In genomic region chr6:33415831-33416230, GRCh38 we compare ENCODE assay signal across 12 cellular contexts. TPM values are rescaled to one million over a fixed set of nuclear protein-coding genes. Genes with fewer than 3 reads are reported as not detected.
DNase-seq lines count a peak whose midpoint lies in the region; ATAC-seq, FAIRE-seq and TF ChIP-seq lines count a peak whose summit lies in the region.
"Had no signal": no experiment of that assay in that cellular context is flagged by ENCODE, and none has a peak within 500 bp of the region (broad histone marks: within the 10 kb centered on the region; RNA-seq: fewer than 3 reads in every experiment).

No MANE protein-coding gene starts in this region.

- no peaks in the 10 kb centered on the region for H3K27me3 ChIP-seq in HUES64 (ENCODE audit: insufficient read depth, low read length)
- H3K27me3 ChIP-seq in K562 (ENCODE audit: control insufficient read depth in 2 of 2, insufficient read depth in 2 of 2, low read length in 2 of 2) = no peaks in the 10 kb centered on the region
- H3K27me3 ChIP-seq in muscle layer of colon (ENCODE audit: control insufficient read depth in 1 of 2, insufficient read depth in 2 of 2, low read length in 2 of 2) = no peaks in the 10 kb centered on the region

- BruUV-seq in K562 (replicated peaks; lab: Mats Ljungman, UMichigan) = no TSS peak

- H3K9ac ChIP-seq in HUES64 (ENCODE audit: low read depth, low read length) (no peak overlapping the region), K562 (ENCODE audit: insufficient read depth in 1 of 2, low read depth in 2 of 2, low read length in 2 of 2) (peak overlapping the region in 1 of 2 experiments; percentile 59; a peak in 1 of 4 replicates), muscle layer of colon (ENCODE audit: low read length) (no peak overlapping the region)

- in situ Hi-C loops in K562 (cut with MboI) = no loop called here

- intact Hi-C loops in K562 (cut with micrococcal nuclease) = no loop called here

- peaks cover 5% of the 10 kb centered on the region for H4K20me1 ChIP-seq in K562 (replicated peaks; ENCODE audit: control insufficient read depth, insufficient read depth, low read length)

- POLR2A ChIA-PET in K562 (lab: Yijun Ruan, JAX) = interaction anchor here (0.5 to 2.1 kb wide), 6 partner anchors 10 to 139 kb away, joined by 3 to 7 read pairs (median 4); partner anchors contain the start of gene B3GALT4

- H3K4me1 ChIP-seq in HUES64 (ENCODE audit: insufficient read depth, low read length) (peaks cover 27% of the 10 kb centered on the region), K562 (replicated peaks in 1 of 2; ENCODE audit: control insufficient read depth in 2 of 2, insufficient read depth in 2 of 2, low read length in 2 of 2) (peaks cover 37 to 55% of the 10 kb centered on the region in 2 experiments), muscle layer of colon (ENCODE audit: insufficient read depth, low read length) (peaks cover 58% of the 10 kb centered on the region)

- TF ChIP-seq RAD21 in K562 (CRISPR knock-in tag; conservative IDR thresholded peaks at IDR 0.05 in 1 of 2, IDR thresholded peaks at IDR 0.05 in 1 of 2) = no peak

- H3K9me3 ChIP-seq in HUES64 (ENCODE audit: insufficient read depth, low read depth, low read length) (no peaks in the 10 kb centered on the region), K562 (replicated peaks; ENCODE audit: control insufficient read depth, insufficient read depth, low read depth, low read length) (no peaks in the 10 kb centered on the region), muscle layer of colon (ENCODE audit: low read length) (no peaks in the 10 kb centered on the region)
- H3K9me3 ChIP-seq: prostate gland had no signal

- H3K79me2 ChIP-seq in K562 (ENCODE audit: control insufficient read depth, insufficient read depth, low read length) = peaks cover 53% of the 10 kb centered on the region

- no peak for TF ChIP-seq EP300 in K562 (IDR thresholded peaks at IDR 0.05; ENCODE audit: low read length)

- peak overlapping the region; percentile 82 for H3K4me3 ChIP-seq in AG09309 (ENCODE audit: control insufficient read depth, low read depth, low read length)
- H3K4me3 ChIP-seq in HUES64 (ENCODE audit: low read length) = peak overlapping the region; percentile 90; the same call in 1 of the 2 replicates
- H3K4me3 ChIP-seq in K562 = 0 out of 2 replicates have a peak overlapping the region, but pooled peaks have one; percentile 84
- H3K4me3 ChIP-seq in muscle layer of colon (ENCODE audit: low read depth in 1 of 2, low read length in 2 of 2) = no peak overlapping the region

- no peaks in the 10 kb centered on the region for H3K9me1 ChIP-seq in K562 (ENCODE audit: control insufficient read depth, insufficient read depth, low read length)

- CTCF ChIA-PET in K562 (lab: Yijun Ruan, JAX; ENCODE audit: low intra/inter-chr PET ratio) = no interaction called here

- ATAC-seq in K562 (no peak), HG02610 (IDR thresholded peaks at IDR 0.05; ENCODE audit: unreplicated experiment) (no peak), GM21367 (IDR thresholded peaks at IDR 0.05; ENCODE audit: unreplicated experiment) (no peak), GM21723 (IDR thresholded peaks at IDR 0.05; ENCODE audit: unreplicated experiment) (no peak)

- TF ChIP-seq CTCF in AG09309 (IDR thresholded peaks at IDR 0.05; ENCODE audit: control insufficient read depth, insufficient read depth, low read depth, low read length, missing control alignments) = no peak
- TF ChIP-seq CTCF in K562 (IDR thresholded peaks at IDR 0.05 in 2 of 3, conservative IDR thresholded peaks at IDR 0.05 in 1 of 3; ENCODE audit: insufficient read depth in 2 of 3, low read depth in 1 of 3, low read length in 3 of 3) = no peak

- FAIRE-seq in K562 (lab: Jason Lieb, UNC) = no peak

- WGBS in HUES64 = 90% methylated on average over 8 of the region's 9 CpGs
- WGBS in K562 (ENCODE audit: insufficient coverage, low coverage, missing lambda C conversion rate) = 85% methylated on average over 8 of the region's 9 CpGs

- peaks cover 45% of the 10 kb centered on the region for H3K36me3 ChIP-seq in HUES64 (ENCODE audit: insufficient read depth, low read length)
- peaks cover 50% of the 10 kb centered on the region; the same call in 2 of the 3 replicates for H3K36me3 ChIP-seq in K562 (ENCODE audit: control insufficient read depth, insufficient read depth, low read length)
- H3K36me3 ChIP-seq in muscle layer of colon (ENCODE audit: insufficient read depth, low read length) = peaks cover 43% of the 10 kb centered on the region
- H3K36me3 ChIP-seq: prostate gland had no signal

- no peak overlapping the region for H2AFZ ChIP-seq in K562 (ENCODE audit: low read depth, low read length)

- TF ChIP-seq POLR2A in K562 (conservative IDR thresholded peaks at IDR 0.05) = no peak; the same call in 1 of the 2 replicates

- no peak overlapping the region for H3K27ac ChIP-seq in HUES64 (ENCODE audit: low read depth, low read length)
- H3K27ac ChIP-seq in K562 (ENCODE audit: extremely low read depth, low read depth, low read length) = no peak overlapping the region
- peak overlapping the region; percentile 16 for H3K27ac ChIP-seq in muscle layer of colon (ENCODE audit: low read depth, low read length)

- peak overlapping the region; percentile 49 for H3K4me2 ChIP-seq in K562 (ENCODE audit: insufficient read depth, low read length)

- DNase-seq in AG09309 (ENCODE audit: low read depth) (no peak), K562 (ENCODE audit: extremely low read depth in 1 of 4, low spot score in 3 of 4) (no peak)
- no peak for DNase-seq in stimulated activated CD4-positive, alpha-beta T cell treated with anti-CD3 and anti-CD28 coated beads, Interleukin-15, amount 100 ng/mL, for 24 hours
- DNase-seq: activated gamma-delta T cell, DMS 273 treated with DMSO at 0.1 percent for 48 hours, NCI-H1417 treated with DMSO at 0.1 percent for 48 hours had no signal

RNA-seq across cellular contexts. Expression of gene CUTA, which starts 2.1 kb away (rescaled TPM):
- polyA plus RNA-seq in HUES64 (2013, experiment 1 of 2) = 210 TPM
- polyA plus RNA-seq in HUES64 (2013, experiment 2 of 2) = 234 TPM
- 90.7 and 171 TPM in 2 replicates for total RNA-seq in K562 (2011; cell fraction: chromatin; rRNA removed; ENCODE audit: low replicate concordance)
- 247 and 251 TPM in 2 replicates for total RNA-seq in K562 (2011; cell fraction: nucleolus; rRNA removed)
- total RNA-seq in K562 (2011; cell fraction: nucleoplasm; rRNA removed) = 190 and 192 TPM in 2 replicates
- total RNA-seq in K562 (2014; rRNA removed) = 310 and 413 TPM in 2 replicates
- 192 and 203 TPM in 2 replicates for total RNA-seq in K562 (2014; rRNA removed; fragmentation: Illumina TruSeq; extraction: Trizol)
- 316 and 317 TPM in 2 replicates for total RNA-seq in K562 (2015; rRNA removed; fragmentation: Illumina TruSeq; extraction: Trizol)
- 369 and 372 TPM in 2 replicates for total RNA-seq in K562 (2021)
- polyA plus RNA-seq in K562 (2011; rRNA removed) = 166 and 178 TPM in 2 replicates
- 269 and 458 TPM in 2 replicates for polyA plus RNA-seq in K562 (2011; cell fraction: cytosol; rRNA removed)
- polyA plus RNA-seq in K562 (2011; cell fraction: nucleus; rRNA removed) = 356 and 369 TPM in 2 replicates
- 506 and 529 TPM in 2 replicates for polyA plus RNA-seq in K562 (2012)
- 264 and 434 TPM in 2 replicates for polyA plus RNA-seq in K562 (2014; fragmentation: Illumina TruSeq; extraction: Trizol)
- 100 to 1,000 TPM; 653 to 682 TPM for polyA plus RNA-seq in K562 (2014; fragmentation: Nextera tagmentation; extraction: Ambion mirVana)
- 296 and 360 TPM in 2 replicates for polyA plus RNA-seq in K562 (2014; rRNA removed)
- polyA minus RNA-seq in K562 (2011; rRNA and poly(A)+ RNA removed) = 142 and 158 TPM in 2 replicates
- 90.0 and 120 TPM in 2 replicates for polyA minus RNA-seq in K562 (2011; cell fraction: cytosol; rRNA and poly(A)+ RNA removed)
- 56.4 and 86.2 TPM in 2 replicates for polyA minus RNA-seq in K562 (2011; cell fraction: nucleus; rRNA and poly(A)+ RNA removed)

RNA-seq across cellular contexts. Expression of gene SYNGAP1, which starts 4.0 kb away (rescaled TPM):
- polyA plus RNA-seq in HUES64 (2013, experiment 1 of 2) = 51.5 TPM
- polyA plus RNA-seq in HUES64 (2013, experiment 2 of 2) = 50.1 TPM
- 66.9 and 126 TPM in 2 replicates for total RNA-seq in K562 (2011; cell fraction: chromatin; rRNA removed; ENCODE audit: low replicate concordance)
- total RNA-seq in K562 (2011; cell fraction: nucleolus; rRNA removed) = 33.0 and 37.9 TPM in 2 replicates
- 43.4 and 59.2 TPM in 2 replicates for total RNA-seq in K562 (2011; cell fraction: nucleoplasm; rRNA removed)
- total RNA-seq in K562 (2014; rRNA removed) = 2.5 and 2.9 TPM in 2 replicates
- 1.9 and 2.6 TPM in 2 replicates for total RNA-seq in K562 (2014; rRNA removed; fragmentation: Illumina TruSeq; extraction: Trizol)
- 3.2 and 3.8 TPM in 2 replicates for total RNA-seq in K562 (2015; rRNA removed; fragmentation: Illumina TruSeq; extraction: Trizol)
- 15.2 and 22.8 TPM in 2 replicates for total RNA-seq in K562 (2021)
- polyA plus RNA-seq in K562 (2011; rRNA removed) = 4.4 and 8.2 TPM in 2 replicates
- polyA plus RNA-seq in K562 (2011; cell fraction: cytosol; rRNA removed) = 2.7 and 2.8 TPM in 2 replicates
- 51.0 and 114 TPM in 2 replicates for polyA plus RNA-seq in K562 (2011; cell fraction: nucleus; rRNA removed)
- polyA plus RNA-seq in K562 (2012) = 15.7 and 22.6 TPM in 2 replicates
- 13.9 and 14.2 TPM in 2 replicates for polyA plus RNA-seq in K562 (2014; fragmentation: Illumina TruSeq; extraction: Trizol)
- polyA plus RNA-seq in K562 (2014; fragmentation: Nextera tagmentation; extraction: Ambion mirVana) = under 1 TPM; 0.01 to 0.06 TPM
- 14.2 and 14.6 TPM in 2 replicates for polyA plus RNA-seq in K562 (2014; rRNA removed)
- polyA minus RNA-seq in K562 (2011; rRNA and poly(A)+ RNA removed) = 4.1 and 4.2 TPM in 2 replicates
- polyA minus RNA-seq in K562 (2011; cell fraction: cytosol; rRNA and poly(A)+ RNA removed) = 3.9 and 4.4 TPM in 2 replicates
- polyA minus RNA-seq in K562 (2011; cell fraction: nucleus; rRNA and poly(A)+ RNA removed) = 10.8 and 12.3 TPM in 2 replicates

RNA-seq across cellular contexts. Expression of gene PHF1, which starts 5.0 kb away (rescaled TPM):
- 34.9 TPM for polyA plus RNA-seq in HUES64 (2013, experiment 1 of 2)
- polyA plus RNA-seq in HUES64 (2013, experiment 2 of 2) = 39.5 TPM
- total RNA-seq in K562 (2011; cell fraction: chromatin; rRNA removed; ENCODE audit: low replicate concordance) = 151 and 284 TPM in 2 replicates
- total RNA-seq in K562 (2011; cell fraction: nucleolus; rRNA removed) = 158 and 171 TPM in 2 replicates
- 141 and 150 TPM in 2 replicates for total RNA-seq in K562 (2011; cell fraction: nucleoplasm; rRNA removed)
- total RNA-seq in K562 (2014; rRNA removed) (27.3 and 29.7 TPM in 2 replicates), K562 (2014; rRNA removed; fragmentation: Illumina TruSeq; extraction: Trizol) (16.2 and 20.8 TPM in 2 replicates), K562 (2015; rRNA removed; fragmentation: Illumina TruSeq; extraction: Trizol) (29.6 and 33.7 TPM in 2 replicates), K562 (2021) (42.1 and 43.2 TPM in 2 replicates)
- polyA plus RNA-seq in K562 (2011; rRNA removed) (45.9 and 59.4 TPM in 2 replicates), K562 (2014; fragmentation: Illumina TruSeq; extraction: Trizol) (45.5 and 48.8 TPM in 2 replicates), K562 (2014; fragmentation: Nextera tagmentation; extraction: Ambion mirVana) (1 to 10 TPM; 3.7 to 4.0 TPM), K562 (2014; rRNA removed) (60.8 and 64.2 TPM in 2 replicates)
- polyA plus RNA-seq in K562 (2011; cell fraction: cytosol; rRNA removed) = 56.9 and 69.4 TPM in 2 replicates
- polyA plus RNA-seq in K562 (2011; cell fraction: nucleus; rRNA removed) = 359 and 410 TPM in 2 replicates
- 42.7 and 85.4 TPM in 2 replicates for polyA plus RNA-seq in K562 (2012)
- 21.9 and 26.4 TPM in 2 replicates for polyA minus RNA-seq in K562 (2011; rRNA and poly(A)+ RNA removed)
- 12.4 and 15.0 TPM in 2 replicates for polyA minus RNA-seq in K562 (2011; cell fraction: cytosol; rRNA and poly(A)+ RNA removed)
- polyA minus RNA-seq in K562 (2011; cell fraction: nucleus; rRNA and poly(A)+ RNA removed) = 40.8 and 50.0 TPM in 2 replicates

RNA-seq across cellular contexts. Expression of gene KIFC1, which starts 24.2 kb away (rescaled TPM):
- 61.5 TPM for polyA plus RNA-seq in HUES64 (2013, experiment 1 of 2)
- 66.2 TPM for polyA plus RNA-seq in HUES64 (2013, experiment 2 of 2)
- 117 and 182 TPM in 2 replicates for total RNA-seq in K562 (2011; cell fraction: chromatin; rRNA removed; ENCODE audit: low replicate concordance)
- 141 and 154 TPM in 2 replicates for total RNA-seq in K562 (2011; cell fraction: nucleolus; rRNA removed)
- total RNA-seq in K562 (2011; cell fraction: nucleoplasm; rRNA removed) = 113 and 129 TPM in 2 replicates
- total RNA-seq in K562 (2014; rRNA removed) (50.2 and 62.5 TPM in 2 replicates), K562 (2014; rRNA removed; fragmentation: Illumina TruSeq; extraction: Trizol) (38.6 and 42.3 TPM in 2 replicates), K562 (2015; rRNA removed; fragmentation: Illumina TruSeq; extraction: Trizol) (77.9 and 80.1 TPM in 2 replicates), K562 (2021) (79.2 and 85.6 TPM in 2 replicates)
- polyA plus RNA-seq in K562 (2011; rRNA removed) (95.2 and 103 TPM in 2 replicates), K562 (2014; fragmentation: Illumina TruSeq; extraction: Trizol) (76.9 and 82.7 TPM in 2 replicates), K562 (2014; fragmentation: Nextera tagmentation; extraction: Ambion mirVana) (1 to 10 TPM; 1.3 to 2.2 TPM), K562 (2014; rRNA removed) (84.1 and 88.6 TPM in 2 replicates)
- polyA plus RNA-seq in K562 (2011; cell fraction: cytosol; rRNA removed) = 82.9 and 95.7 TPM in 2 replicates
- polyA plus RNA-seq in K562 (2011; cell fraction: nucleus; rRNA removed) = 255 and 308 TPM in 2 replicates
- 70.1 and 78.9 TPM in 2 replicates for polyA plus RNA-seq in K562 (2012)
- 91.4 and 99.3 TPM in 2 replicates for polyA minus RNA-seq in K562 (2011; rRNA and poly(A)+ RNA removed)
- polyA minus RNA-seq in K562 (2011; cell fraction: cytosol; rRNA and poly(A)+ RNA removed) = 43.1 and 48.8 TPM in 2 replicates
- 113 and 139 TPM in 2 replicates for polyA minus RNA-seq in K562 (2011; cell fraction: nucleus; rRNA and poly(A)+ RNA removed)

RNA-seq across cellular contexts. Expression of gene ZBTB9, which starts 38.5 kb away (rescaled TPM):
- polyA plus RNA-seq in HUES64 (2013, experiment 1 of 2) = 20.3 TPM
- polyA plus RNA-seq in HUES64 (2013, experiment 2 of 2) = 16.4 TPM
- total RNA-seq in K562 (2011; cell fraction: chromatin; rRNA removed; ENCODE audit: low replicate concordance) = 14.2 and 31.6 TPM in 2 replicates
- 23.9 and 26.3 TPM in 2 replicates for total RNA-seq in K562 (2011; cell fraction: nucleolus; rRNA removed)
- total RNA-seq in K562 (2011; cell fraction: nucleoplasm; rRNA removed) = 14.0 and 19.2 TPM in 2 replicates
- total RNA-seq in K562 (2014; rRNA removed) = 10.4 and 15.0 TPM in 2 replicates
- total RNA-seq in K562 (2014; rRNA removed; fragmentation: Illumina TruSeq; extraction: Trizol) = 10.3 and 10.4 TPM in 2 replicates
- total RNA-seq in K562 (2015; rRNA removed; fragmentation: Illumina TruSeq; extraction: Trizol) = 12.7 and 13.1 TPM in 2 replicates
- 15.9 and 17.3 TPM in 2 replicates for total RNA-seq in K562 (2021)
- 10.5 and 11.1 TPM in 2 replicates for polyA plus RNA-seq in K562 (2011; rRNA removed)
- 7.8 and 10.3 TPM in 2 replicates for polyA plus RNA-seq in K562 (2011; cell fraction: cytosol; rRNA removed)
- 13.6 and 18.1 TPM in 2 replicates for polyA plus RNA-seq in K562 (2011; cell fraction: nucleus; rRNA removed)
- polyA plus RNA-seq in K562 (2012) = 12.2 and 14.5 TPM in 2 replicates
- polyA plus RNA-seq in K562 (2014; fragmentation: Illumina TruSeq; extraction: Trizol) = 16.3 and 19.5 TPM in 2 replicates
- 1 to 10 TPM; 1.9 to 2.5 TPM for polyA plus RNA-seq in K562 (2014; fragmentation: Nextera tagmentation; extraction: Ambion mirVana)
- 6.9 and 11.9 TPM in 2 replicates for polyA plus RNA-seq in K562 (2014; rRNA removed)
- 11.3 and 13.1 TPM in 2 replicates for polyA minus RNA-seq in K562 (2011; rRNA and poly(A)+ RNA removed)
- polyA minus RNA-seq in K562 (2011; cell fraction: cytosol; rRNA and poly(A)+ RNA removed) = 11.1 and 15.7 TPM in 2 replicates
- 6.6 and 10.3 TPM in 2 replicates for polyA minus RNA-seq in K562 (2011; cell fraction: nucleus; rRNA and poly(A)+ RNA removed)

Comparison
In these comparisons a context has a peak if more than half of its experiments do, and no peak if none do; other contexts are left out.
1. H3K4me3 ChIP-seq: peak in AG09309 (single experiment), HUES64 (single experiment) and K562 (single experiment); none in muscle layer of colon (0 of 2).